Comparison of ENCODE assay signal across 1 cellular context in genomic region chr9:129336130-129336528, GRCh38.
TF ChIP-seq lines count a peak whose summit lies in the region.

No MANE protein-coding gene starts in this region.

TF ChIP-seq in K562, 482 proteins besides CTCF, POLR2A, EP300 and RAD21 (continued from another document):
- no peak for TF ChIP-seq MGA (IDR thresholded peaks at IDR 0.05)
- TF ChIP-seq ZNF408 (CRISPR knock-in tag; IDR thresholded peaks at IDR 0.05; ENCODE audit: low read depth) = no peak
- TF ChIP-seq RBM25 (IDR thresholded peaks at IDR 0.05; ENCODE audit: low read depth, low read length, severe bottlenecking) = peak; percentile 81
- no peak for TF ChIP-seq CBX3 (IDR thresholded peaks at IDR 0.05; ENCODE audit: borderline replicate concordance in 1 of 2, low read length in 2 of 2)
- TF ChIP-seq KDM1A (IDR thresholded peaks at IDR 0.05) = peak in 1 of 2 experiments; percentile 47; a peak in 1 of 4 replicates
- TF ChIP-seq ZNF583 (CRISPR knock-in tag; IDR thresholded peaks at IDR 0.05) = no peak
- no peak for TF ChIP-seq DACH1 (IDR thresholded peaks at IDR 0.05; ENCODE audit: partially characterized antibody)
- TF ChIP-seq NFIC (IDR thresholded peaks at IDR 0.05) = peak; percentile 45; the same call in 1 of the 2 replicates
- TF ChIP-seq TAF9B (IDR thresholded peaks at IDR 0.05; ENCODE audit: partially characterized antibody) = no peak
- no peak for TF ChIP-seq BRF1 (IDR thresholded peaks at IDR 0.05; ENCODE audit: borderline replicate concordance, extremely low read depth, insufficient read length)
- no peak for TF ChIP-seq CTBP1 (IDR thresholded peaks at IDR 0.05; ENCODE audit: borderline replicate concordance)
- no peak for TF ChIP-seq SMC3 (conservative IDR thresholded peaks at IDR 0.05; ENCODE audit: insufficient read depth, low read depth, low read length)
- TF ChIP-seq CHD4 (IDR thresholded peaks at IDR 0.05; ENCODE audit: insufficient read depth, insufficient replicate concordance, low read depth, low read length, poor library complexity, severe bottlenecking) = peak; percentile 38
- no peak for TF ChIP-seq SIRT6 (IDR thresholded peaks at IDR 0.05; ENCODE audit: low read depth, low read length)
- no peak for TF ChIP-seq ZBTB8A (IDR thresholded peaks at IDR 0.05; ENCODE audit: partially characterized antibody)
- TF ChIP-seq ZNF586 (CRISPR knock-in tag; conservative IDR thresholded peaks at IDR 0.05) = no peak
- peak; percentile 85 for TF ChIP-seq BCOR (IDR thresholded peaks at IDR 0.05)
- TF ChIP-seq NUFIP1 (IDR thresholded peaks at IDR 0.05; ENCODE audit: partially characterized antibody) = no peak
- TF ChIP-seq HDAC2 (IDR thresholded peaks at IDR 0.05) = peak; percentile 52; the same call in 1 of the 2 replicates
